ENCODE assay signal across 22 cellular contexts in genomic region chr1:75841421-75841820, GRCh38. TPM values are rescaled to one million over a fixed set of nuclear protein-coding genes. Genes with fewer than 3 reads are reported as not detected.
DNase-seq lines count a peak whose midpoint lies in the region; FAIRE-seq and TF ChIP-seq lines count a peak whose summit lies in the region.
"Had no signal": no experiment of that assay in that cellular context is flagged by ENCODE, and none has a peak within 500 bp of the region (broad histone marks: within the 10 kb centered on the region; RNA-seq: fewer than 3 reads in every experiment).

No MANE protein-coding gene starts in this region.

- H3K27me3 ChIP-seq in A673 (replicated peaks; ENCODE audit: insufficient read depth, low read depth, low read length, poor library complexity), result no peaks in the 10 kb centered on the region
- H3K27me3 ChIP-seq in HUES6 (ENCODE audit: control insufficient read depth, insufficient read depth, low read length), result no peaks in the 10 kb centered on the region
- no peaks in the 10 kb centered on the region for H3K27me3 ChIP-seq in small intestine (ENCODE audit: control insufficient read depth in 2 of 2, insufficient read depth in 2 of 2, low read length in 2 of 2)
- no peaks in the 10 kb centered on the region for H3K27me3 ChIP-seq in ovary
- H3K27me3 ChIP-seq: BLaER1 had no signal

- no TSS peak for BruUV-seq in A673 (replicated peaks; lab: Mats Ljungman, UMichigan)

- H3K36me3 ChIP-seq in A673 (ENCODE audit: insufficient read depth, low read length, poor library complexity, severe bottlenecking) (no peaks in the 10 kb centered on the region), HUES6 (ENCODE audit: control insufficient read depth, insufficient read depth, low read length) (no peaks in the 10 kb centered on the region), SK-N-MC (ENCODE audit: insufficient read depth, low read length) (no peaks in the 10 kb centered on the region), small intestine (ENCODE audit: control insufficient read depth in 2 of 2, insufficient read depth in 2 of 2, low read length in 2 of 2) (no peaks in the 10 kb centered on the region), ovary (no peaks in the 10 kb centered on the region)
- H3K36me3 ChIP-seq: BLaER1 had no signal

- TF ChIP-seq POLR2A in ovary (IDR thresholded peaks at IDR 0.05), result no peak

- H3K9me3 ChIP-seq in A673 (ENCODE audit: low read depth, low read length, poor library complexity, severe bottlenecking) (no peaks in the 10 kb centered on the region), HUES6 (ENCODE audit: control insufficient read depth, insufficient read depth, low read depth, low read length) (no peaks in the 10 kb centered on the region), SK-N-MC (ENCODE audit: low read depth, low read length) (no peaks in the 10 kb centered on the region), small intestine (ENCODE audit: control insufficient read depth, low read depth) (no peaks in the 10 kb centered on the region), ovary (no peaks in the 10 kb centered on the region)
- H3K9me3 ChIP-seq: A549, BLaER1 had no signal

- H3K4me3 ChIP-seq in A673 (ENCODE audit: low read depth, low read length, poor library complexity, severe bottlenecking) (no peak overlapping the region), HUES6 (ENCODE audit: low read depth, low read length) (no peak overlapping the region), SK-N-MC (no peak overlapping the region), small intestine (ENCODE audit: low read depth in 1 of 2, low read length in 2 of 2) (no peak overlapping the region), ovary (no peak overlapping the region)
- H3K4me3 ChIP-seq: A549, BLaER1, GM12878, GM23338 had no signal

- CTCF ChIA-PET in A673 (lab: Charles Lee), result no interaction called here

- TF ChIP-seq CTCF in A673 (conservative IDR thresholded peaks at IDR 0.05; ENCODE audit: low read depth, low read length) (no peak), ovary (IDR thresholded peaks at IDR 0.05) (no peak)

- intact Hi-C loops in A673 (cut with micrococcal nuclease; ENCODE audit: unreplicated experiment), result no loop called here
- intact Hi-C loops in ovary (cut with DNase I), result no loop called here

- TF ChIP-seq EP300 in ovary (IDR thresholded peaks at IDR 0.05), result no peak

- H3K27ac ChIP-seq in A673 (ENCODE audit: low read depth, low read length, poor library complexity, severe bottlenecking) (no peak overlapping the region), HUES6 (ENCODE audit: low read depth, low read length) (peak overlapping the region; percentile 53; the same call in 1 of the 2 replicates), SK-N-MC (peak overlapping the region; percentile 36; the same call in 1 of the 2 replicates), small intestine (ENCODE audit: low read depth in 1 of 2, low read length in 1 of 2) (no peak overlapping the region), ovary (no peak overlapping the region)
- H3K27ac ChIP-seq: A549, BLaER1, C4-2B had no signal

- DNase-seq in A673 (ENCODE audit: low spot score), result peak; percentile 43
- DNase-seq in SK-N-MC (ENCODE audit: low read depth, low spot score), result peak; percentile 35
- no peak for DNase-seq in small intestine
- DNase-seq in ovary, result no peak
- DNase-seq in AG08396 (ENCODE audit: low spot score), result no peak
- DNase-seq: 8988T; CD4-positive, CD25-positive, alpha-beta regulatory T cell; CD8-positive, alpha-beta T cell; DMS 273 treated with DMSO at 0.1 percent for 48 hours; DMS79; EL; GDM1; H9 had no signal

- POLR2A ChIA-PET in A673 (lab: Charles Lee; ENCODE audit: low non-redundant PET), result interaction anchor here (0.5 kb wide), 1 partner anchor 42 kb away, joined by 4 read pairs; no protein-coding TSS in a partner anchor

- no peak for FAIRE-seq in small intestine (lab: Jason Lieb, UNC)
- FAIRE-seq: A549, D721Med, GM12878, GM19239 had no signal

- H3K4me1 ChIP-seq in A673 (ENCODE audit: insufficient read depth, low read length, poor library complexity, severe bottlenecking), result peaks cover 9% of the 10 kb centered on the region
- H3K4me1 ChIP-seq in HUES6 (ENCODE audit: control insufficient read depth, insufficient read depth, low read length), result no peaks in the 10 kb centered on the region
- H3K4me1 ChIP-seq in small intestine (ENCODE audit: control insufficient read depth in 2 of 2, insufficient read depth in 1 of 2, low read depth in 1 of 2, low read length in 1 of 2), result no peaks in the 10 kb centered on the region
- no peaks in the 10 kb centered on the region for H3K4me1 ChIP-seq in ovary (ENCODE audit: insufficient read depth)
- H3K4me1 ChIP-seq: A549 had no signal

- no peak overlapping the region for H3K9ac ChIP-seq in HUES6 (ENCODE audit: low read length)
- no peak overlapping the region for H3K9ac ChIP-seq in SK-N-MC (ENCODE audit: insufficient read length)
- H3K9ac ChIP-seq: BLaER1 had no signal

RNA-seq across cellular contexts. Expression of gene MSH4, which starts 44.7 kb away (rescaled TPM):
- total RNA-seq in A673 (2021), result 0.59 and 1.0 TPM in 2 replicates
- polyA plus RNA-seq in small intestine, result under 1 TPM in 1 of 3 donors, not detected in 2; 0.04 TPM
- under 1 TPM; 0.36 to 0.88 (median 0.62) TPM for total RNA-seq in ovary
- under 1 TPM; 0.07 to 0.16 TPM for polyA plus RNA-seq in ovary
- total RNA-seq: H4 had no signal
- polyA plus RNA-seq: CD4-positive, CD25-positive, alpha-beta regulatory T cell had no signal

RNA-seq across cellular contexts. Expression of gene RABGGTB, which starts 55.4 kb away (rescaled TPM):
- total RNA-seq in A673 (2021) (140 and 171 TPM in 2 replicates), ovary (10 to 100 TPM; 44.0 to 77.8 (median 57.3) TPM)
- polyA plus RNA-seq in small intestine (10 to 100 TPM; 55.6 to 67.8 (median 57.5) TPM), ovary (10 to 100 TPM; 41.6 to 45.4 TPM)

Comparison
In these comparisons a context has a peak if more than half of its experiments do, and no peak if none do; other contexts are left out.
1. DNase-seq: peak in A673 (single experiment) and SK-N-MC (single experiment); none in small intestine (single experiment), ovary (0 of 5) and AG08396 (single experiment).
2. H3K27ac ChIP-seq: peak in HUES6 (single experiment) and SK-N-MC (single experiment); none in A673 (single experiment), small intestine (0 of 2) and ovary (0 of 2).